28 cellular contexts compared by ENCODE assay signal in genomic region chr19:43841990-43842389, GRCh38. TPM values are rescaled to one million over a fixed set of nuclear protein-coding genes. Genes with fewer than 3 reads are reported as not detected.
"Had no signal": no experiment of that assay in that cellular context is flagged by ENCODE, and none has a peak within 500 bp of the region (broad histone marks: within the 10 kb centered on the region; RNA-seq: fewer than 3 reads in every experiment).

No MANE protein-coding gene starts in this region.

- H3K4me1 ChIP-seq: adrenal gland, gastroesophageal sphincter, right atrium auricular region, spleen, tibial nerve had no signal

- H3K4me1 Mint-ChIP-seq: activated CD8-positive, alpha-beta memory T cell treated with anti-CD3 and anti-CD28 coated beads, Interleukin-2, amount 10 ng/mL, durations not matched to agents 7 days and 5 days; mesothelial cell of epicardium; naive thymus-derived CD4-positive, alpha-beta T cell; T-helper 17 cell; WTC11 had no signal

- H3K27me3 Mint-ChIP-seq: activated CD8-positive, alpha-beta memory T cell treated with anti-CD3 and anti-CD28 coated beads, Interleukin-2, amount 10 ng/mL, durations not matched to agents 7 days and 5 days; naive thymus-derived CD4-positive, alpha-beta T cell; T-helper 17 cell had no signal

- DNase-seq: activated CD8-positive, alpha-beta memory T cell treated with anti-CD3 and anti-CD28 coated beads, Interleukin-2, amount 10 ng/mL, durations not matched to agents 7 days and 5 days; activated CD8-positive, alpha-beta T cell treated with anti-CD3 and anti-CD28 coated beads, Interleukin-2, amount 10 ng/mL, durations not matched to agents 7 days and 5 days; activated naive CD4-positive, alpha-beta T cell; activated T-cell treated with anti-CD3 and anti-CD28 coated beads, Interleukin-2, amount 50 U/mL, for 48 hours; adrenal gland; brain microvascular endothelial cell; dorsolateral prefrontal cortex; effector memory CD4-positive, alpha-beta T cell; hippocampal formation; left cardiac atrium; left ventricle myocardium superior; mammary epithelial cell; naive thymus-derived CD4-positive, alpha-beta T cell; ovary; spleen; stimulated activated naive CD4-positive, alpha-beta T cell; T-helper 17 cell; T1000 had no signal

- H3K27ac Mint-ChIP-seq: activated CD8-positive, alpha-beta memory T cell treated with anti-CD3 and anti-CD28 coated beads, Interleukin-2, amount 10 ng/mL, durations not matched to agents 7 days and 5 days; activated CD8-positive, alpha-beta T cell treated with anti-CD3 and anti-CD28 coated beads, Interleukin-2, amount 10 ng/mL, durations not matched to agents 7 days and 5 days; activated naive CD4-positive, alpha-beta T cell treated with anti-CD3 and anti-CD28 coated beads, Interleukin-2, amount 50 U/mL, for 72 hours; activated T-helper 2 cell treated with anti-CD3 and anti-CD28 coated beads, Interferon-gamma antibody, Interleukin-2, Interleukin-4, amounts not matched to agents 10 μg/mL and 5 μg/mL and 100 μg/mL, durations not matched to agents 14 hours and 24 hours and 36 hours; mesothelial cell of epicardium; naive thymus-derived CD4-positive, alpha-beta T cell; T-helper 17 cell; WTC11 had no signal

- ATAC-seq: activated CD8-positive, alpha-beta memory T cell treated with anti-CD3 and anti-CD28 coated beads, Interleukin-2, amount 10 ng/mL, durations not matched to agents 7 days and 5 days; activated CD8-positive, alpha-beta T cell treated with anti-CD3 and anti-CD28 coated beads, Interleukin-2, amount 10 ng/mL, durations not matched to agents 7 days and 5 days; activated naive CD4-positive, alpha-beta T cell treated with anti-CD3 and anti-CD28 coated beads, Interleukin-2, amount 50 U/mL, for 72 hours; gastroesophageal sphincter; left cardiac atrium; left ventricle myocardium superior; naive thymus-derived CD4-positive, alpha-beta T cell; T-helper 17 cell; WTC11 had no signal

- H3K27ac ChIP-seq: adrenal gland, brain microvascular endothelial cell, coronary artery, dorsolateral prefrontal cortex, gastroesophageal sphincter, ovary, right atrium auricular region, spleen, tibial nerve had no signal

- H3K4me3 ChIP-seq: adrenal gland, dorsolateral prefrontal cortex, gastroesophageal sphincter, ovary, right atrium auricular region, spleen, tibial nerve had no signal

- H3K4me3 Mint-ChIP-seq: activated CD8-positive, alpha-beta memory T cell treated with anti-CD3 and anti-CD28 coated beads, Interleukin-2, amount 10 ng/mL, durations not matched to agents 7 days and 5 days; activated CD8-positive, alpha-beta T cell treated with anti-CD3 and anti-CD28 coated beads, Interleukin-2, amount 10 ng/mL, durations not matched to agents 7 days and 5 days; mesothelial cell of epicardium; naive thymus-derived CD4-positive, alpha-beta T cell; T-helper 17 cell; WTC11 had no signal

RNA-seq across cellular contexts. Expression of gene LYPD5, which starts 39.7 kb away (rescaled TPM):
- total RNA-seq: astrocyte, endothelial cell of umbilical vein had no signal
